ENCODE assay signal across 1 cellular context in the genomic region with DNA sequence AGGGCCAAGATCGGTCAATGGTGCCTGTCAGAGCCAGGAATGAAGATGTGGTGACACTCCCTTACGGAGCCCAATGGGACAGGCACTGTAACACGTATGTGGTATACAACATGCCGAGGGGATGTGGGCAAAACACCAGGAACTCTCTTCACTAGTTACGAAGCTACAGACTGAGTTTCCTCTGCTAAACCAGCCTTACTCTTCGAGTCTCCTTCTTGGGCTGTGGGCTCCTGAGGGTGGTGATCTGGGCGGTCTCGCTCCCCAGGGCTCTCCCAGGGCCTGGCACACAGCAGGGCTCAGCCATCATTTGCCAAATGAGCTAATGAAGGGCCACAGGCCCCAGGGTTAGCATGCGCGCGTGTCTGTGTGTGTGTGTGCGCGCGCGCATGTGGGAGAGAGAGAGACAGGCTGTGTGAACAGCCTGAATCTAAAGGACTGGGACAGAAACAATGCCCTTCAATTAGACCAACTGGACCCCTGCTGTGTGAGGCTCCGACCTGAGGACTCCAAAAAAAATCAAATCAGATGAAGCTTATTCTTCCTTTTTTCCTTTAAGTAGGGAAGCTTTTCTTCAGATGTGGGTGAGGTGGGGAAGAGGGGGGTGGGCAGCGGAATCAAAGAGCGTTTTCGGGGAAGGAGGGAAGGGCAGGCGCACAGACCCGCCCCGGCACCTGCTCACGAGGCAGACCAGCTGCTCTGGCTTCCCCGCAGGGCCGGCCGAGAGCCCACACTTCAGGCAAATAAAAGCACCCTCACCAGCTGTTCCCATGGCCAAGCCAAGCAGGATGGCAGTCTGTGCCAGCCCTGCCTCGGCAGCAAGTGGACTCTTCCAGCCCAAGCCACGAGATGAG.
TF ChIP-seq lines count a peak whose summit lies in the region.

No MANE protein-coding gene starts in this region.

TF ChIP-seq in GM23338, 12 proteins besides CTCF, POLR2A, EP300 and RAD21 (continued from another document):
- TF ChIP-seq, protein P1, sequence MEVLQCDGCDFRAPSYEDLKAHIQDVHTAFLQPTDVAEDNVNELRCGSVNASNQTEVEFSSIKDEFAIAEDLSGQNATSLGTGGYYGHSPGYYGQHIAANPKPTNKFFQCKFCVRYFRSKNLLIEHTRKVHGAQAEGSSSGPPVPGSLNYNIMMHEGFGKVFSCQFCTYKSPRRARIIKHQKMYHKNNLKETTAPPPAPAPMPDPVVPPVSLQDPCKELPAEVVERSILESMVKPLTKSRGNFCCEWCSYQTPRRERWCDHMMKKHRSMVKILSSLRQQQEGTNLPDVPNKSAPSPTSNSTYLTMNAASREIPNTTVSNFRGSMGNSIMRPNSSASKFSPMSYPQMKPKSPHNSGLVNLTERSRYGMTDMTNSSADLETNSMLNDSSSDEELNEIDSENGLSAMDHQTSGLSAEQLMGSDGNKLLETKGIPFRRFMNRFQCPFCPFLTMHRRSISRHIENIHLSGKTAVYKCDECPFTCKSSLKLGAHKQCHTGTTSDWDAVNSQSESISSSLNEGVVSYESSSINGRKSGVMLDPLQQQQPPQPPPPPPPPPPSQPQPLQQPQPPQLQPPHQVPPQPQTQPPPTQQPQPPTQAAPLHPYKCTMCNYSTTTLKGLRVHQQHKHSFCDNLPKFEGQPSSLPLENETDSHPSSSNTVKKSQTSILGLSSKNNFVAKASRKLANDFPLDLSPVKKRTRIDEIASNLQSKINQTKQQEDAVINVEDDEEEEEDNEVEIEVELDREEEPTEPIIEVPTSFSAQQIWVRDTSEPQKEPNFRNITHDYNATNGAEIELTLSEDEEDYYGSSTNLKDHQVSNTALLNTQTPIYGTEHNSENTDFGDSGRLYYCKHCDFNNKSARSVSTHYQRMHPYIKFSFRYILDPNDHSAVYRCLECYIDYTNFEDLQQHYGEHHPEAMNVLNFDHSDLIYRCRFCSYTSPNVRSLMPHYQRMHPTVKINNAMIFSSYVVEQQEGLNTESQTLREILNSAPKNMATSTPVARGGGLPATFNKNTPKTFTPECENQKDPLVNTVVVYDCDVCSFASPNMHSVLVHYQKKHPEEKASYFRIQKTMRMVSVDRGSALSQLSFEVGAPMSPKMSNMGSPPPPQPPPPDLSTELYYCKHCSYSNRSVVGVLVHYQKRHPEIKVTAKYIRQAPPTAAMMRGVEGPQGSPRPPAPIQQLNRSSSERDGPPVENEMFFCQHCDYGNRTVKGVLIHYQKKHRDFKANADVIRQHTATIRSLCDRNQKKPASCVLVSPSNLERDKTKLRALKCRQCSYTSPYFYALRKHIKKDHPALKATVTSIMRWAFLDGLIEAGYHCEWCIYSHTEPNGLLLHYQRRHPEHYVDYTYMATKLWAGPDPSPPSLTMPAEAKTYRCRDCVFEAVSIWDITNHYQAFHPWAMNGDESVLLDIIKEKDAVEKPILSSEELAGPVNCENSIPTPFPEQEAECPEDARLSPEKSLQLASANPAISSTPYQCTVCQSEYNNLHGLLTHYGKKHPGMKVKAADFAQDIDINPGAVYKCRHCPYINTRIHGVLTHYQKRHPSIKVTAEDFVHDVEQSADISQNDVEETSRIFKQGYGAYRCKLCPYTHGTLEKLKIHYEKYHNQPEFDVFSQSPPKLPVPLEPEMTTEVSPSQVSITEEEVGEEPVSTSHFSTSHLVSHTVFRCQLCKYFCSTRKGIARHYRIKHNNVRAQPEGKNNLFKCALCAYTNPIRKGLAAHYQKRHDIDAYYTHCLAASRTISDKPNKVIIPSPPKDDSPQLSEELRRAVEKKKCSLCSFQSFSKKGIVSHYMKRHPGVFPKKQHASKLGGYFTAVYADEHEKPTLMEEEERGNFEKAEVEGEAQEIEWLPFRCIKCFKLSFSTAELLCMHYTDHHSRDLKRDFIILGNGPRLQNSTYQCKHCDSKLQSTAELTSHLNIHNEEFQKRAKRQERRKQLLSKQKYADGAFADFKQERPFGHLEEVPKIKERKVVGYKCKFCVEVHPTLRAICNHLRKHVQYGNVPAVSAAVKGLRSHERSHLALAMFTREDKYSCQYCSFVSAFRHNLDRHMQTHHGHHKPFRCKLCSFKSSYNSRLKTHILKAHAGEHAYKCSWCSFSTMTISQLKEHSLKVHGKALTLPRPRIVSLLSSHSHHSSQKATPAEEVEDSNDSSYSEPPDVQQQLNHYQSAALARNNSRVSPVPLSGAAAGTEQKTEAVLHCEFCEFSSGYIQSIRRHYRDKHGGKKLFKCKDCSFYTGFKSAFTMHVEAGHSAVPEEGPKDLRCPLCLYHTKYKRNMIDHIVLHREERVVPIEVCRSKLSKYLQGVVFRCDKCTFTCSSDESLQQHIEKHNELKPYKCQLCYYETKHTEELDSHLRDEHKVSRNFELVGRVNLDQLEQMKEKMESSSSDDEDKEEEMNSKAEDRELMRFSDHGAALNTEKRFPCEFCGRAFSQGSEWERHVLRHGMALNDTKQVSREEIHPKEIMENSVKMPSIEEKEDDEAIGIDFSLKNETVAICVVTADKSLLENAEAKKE (CRISPR knock-in tag; IDR thresholded peaks at IDR 0.05), result no peak
- no peak for TF ChIP-seq ZNF114 (CRISPR knock-in tag; IDR thresholded peaks at IDR 0.05)
- no peak for TF ChIP-seq CREB1 (CRISPR knock-in tag; IDR thresholded peaks at IDR 0.05; ENCODE audit: low read depth)
- no peak for TF ChIP-seq EZH2phosphoT487 (IDR thresholded peaks at IDR 0.05; ENCODE audit: unreplicated experiment)
- TF ChIP-seq, protein P2, sequence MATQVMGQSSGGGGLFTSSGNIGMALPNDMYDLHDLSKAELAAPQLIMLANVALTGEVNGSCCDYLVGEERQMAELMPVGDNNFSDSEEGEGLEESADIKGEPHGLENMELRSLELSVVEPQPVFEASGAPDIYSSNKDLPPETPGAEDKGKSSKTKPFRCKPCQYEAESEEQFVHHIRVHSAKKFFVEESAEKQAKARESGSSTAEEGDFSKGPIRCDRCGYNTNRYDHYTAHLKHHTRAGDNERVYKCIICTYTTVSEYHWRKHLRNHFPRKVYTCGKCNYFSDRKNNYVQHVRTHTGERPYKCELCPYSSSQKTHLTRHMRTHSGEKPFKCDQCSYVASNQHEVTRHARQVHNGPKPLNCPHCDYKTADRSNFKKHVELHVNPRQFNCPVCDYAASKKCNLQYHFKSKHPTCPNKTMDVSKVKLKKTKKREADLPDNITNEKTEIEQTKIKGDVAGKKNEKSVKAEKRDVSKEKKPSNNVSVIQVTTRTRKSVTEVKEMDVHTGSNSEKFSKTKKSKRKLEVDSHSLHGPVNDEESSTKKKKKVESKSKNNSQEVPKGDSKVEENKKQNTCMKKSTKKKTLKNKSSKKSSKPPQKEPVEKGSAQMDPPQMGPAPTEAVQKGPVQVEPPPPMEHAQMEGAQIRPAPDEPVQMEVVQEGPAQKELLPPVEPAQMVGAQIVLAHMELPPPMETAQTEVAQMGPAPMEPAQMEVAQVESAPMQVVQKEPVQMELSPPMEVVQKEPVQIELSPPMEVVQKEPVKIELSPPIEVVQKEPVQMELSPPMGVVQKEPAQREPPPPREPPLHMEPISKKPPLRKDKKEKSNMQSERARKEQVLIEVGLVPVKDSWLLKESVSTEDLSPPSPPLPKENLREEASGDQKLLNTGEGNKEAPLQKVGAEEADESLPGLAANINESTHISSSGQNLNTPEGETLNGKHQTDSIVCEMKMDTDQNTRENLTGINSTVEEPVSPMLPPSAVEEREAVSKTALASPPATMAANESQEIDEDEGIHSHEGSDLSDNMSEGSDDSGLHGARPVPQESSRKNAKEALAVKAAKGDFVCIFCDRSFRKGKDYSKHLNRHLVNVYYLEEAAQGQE (IDR thresholded peaks at IDR 0.05; ENCODE audit: unreplicated experiment), result no peak
- no peak for TF ChIP-seq JUNB (IDR thresholded peaks at IDR 0.05; ENCODE audit: unreplicated experiment)
